Comparison of ENCODE assay signal across 1 cellular context in the genomic region with DNA sequence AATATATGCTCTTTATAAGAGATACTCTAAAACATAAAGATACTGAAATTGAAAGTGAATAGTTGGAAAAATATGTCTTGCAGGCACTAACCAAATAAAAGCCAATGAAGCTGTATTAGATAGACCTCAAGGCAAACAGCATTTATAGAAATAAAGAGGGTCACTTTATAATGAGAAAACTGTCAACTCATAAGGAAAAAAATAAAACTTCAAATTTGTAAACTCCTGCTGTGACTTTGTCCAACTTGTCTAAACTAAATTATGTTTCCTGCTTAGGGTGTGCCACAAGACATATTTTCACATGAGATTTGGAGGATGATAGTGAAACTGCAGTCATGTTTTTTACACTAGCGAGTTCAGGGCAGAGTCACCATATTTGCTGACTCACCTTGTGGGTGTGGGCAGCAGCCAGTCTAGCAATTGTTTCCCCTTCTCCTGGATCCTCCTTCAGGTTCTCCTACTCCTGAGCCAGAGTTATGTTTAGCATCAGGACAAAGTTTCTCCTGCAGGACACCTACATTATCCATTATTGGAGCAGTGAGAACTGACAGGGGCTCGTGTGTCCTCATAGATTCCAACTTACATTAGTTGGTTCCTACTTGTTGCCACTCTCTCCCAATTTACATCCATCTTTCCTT.
A peak's percentile ranks its signal among the peaks of the same experiment; 100 is the strongest.
TF ChIP-seq lines count a peak whose summit lies in the region.

No MANE protein-coding gene starts in this region.

TF ChIP-seq in K562, 482 proteins besides CTCF, POLR2A, EP300 and RAD21 (continued from another document and continues in another):
- TF ChIP-seq, protein P1, sequence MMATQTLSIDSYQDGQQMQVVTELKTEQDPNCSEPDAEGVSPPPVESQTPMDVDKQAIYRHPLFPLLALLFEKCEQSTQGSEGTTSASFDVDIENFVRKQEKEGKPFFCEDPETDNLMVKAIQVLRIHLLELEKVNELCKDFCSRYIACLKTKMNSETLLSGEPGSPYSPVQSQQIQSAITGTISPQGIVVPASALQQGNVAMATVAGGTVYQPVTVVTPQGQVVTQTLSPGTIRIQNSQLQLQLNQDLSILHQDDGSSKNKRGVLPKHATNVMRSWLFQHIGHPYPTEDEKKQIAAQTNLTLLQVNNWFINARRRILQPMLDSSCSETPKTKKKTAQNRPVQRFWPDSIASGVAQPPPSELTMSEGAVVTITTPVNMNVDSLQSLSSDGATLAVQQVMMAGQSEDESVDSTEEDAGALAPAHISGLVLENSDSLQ (IDR thresholded peaks at IDR 0.05): peak; percentile 41; the same call in 1 of the 2 replicates
- TF ChIP-seq PHB2 (IDR thresholded peaks at IDR 0.05; ENCODE audit: low read depth) (no peak), ZFX (CRISPR knock-in tag; IDR thresholded peaks at IDR 0.05) (no peak), GABPA (tag; conservative IDR thresholded peaks at IDR 0.05; ENCODE audit: low read depth) (peak; percentile 50), ZNF561 (CRISPR knock-in tag; conservative IDR thresholded peaks at IDR 0.05) (no peak), CREB1 (IDR thresholded peaks at IDR 0.05) (no peak), CREB1 (CRISPR knock-in tag; IDR thresholded peaks at IDR 0.05) (no peak), NR4A1 (CRISPR knock-in tag; IDR thresholded peaks at IDR 0.05) (no peak), NR4A1 (tag; IDR thresholded peaks at IDR 0.05) (peak; percentile 72), ZNF695 (CRISPR knock-in tag; IDR thresholded peaks at IDR 0.05) (no peak), MED1 (CRISPR knock-in tag; IDR thresholded peaks at IDR 0.05; ENCODE audit: borderline replicate concordance) (no peak), ARHGAP35 (IDR thresholded peaks at IDR 0.05; ENCODE audit: partially characterized antibody) (no peak), E2F3 (CRISPR knock-in tag; IDR thresholded peaks at IDR 0.05) (0 out of 2 replicates have a peak, but pooled peaks have one; percentile 24), ZBTB8A (IDR thresholded peaks at IDR 0.05; ENCODE audit: partially characterized antibody) (no peak), MCM2 (IDR thresholded peaks at IDR 0.05; ENCODE audit: low read depth) (no peak), SMAD1 (IDR thresholded peaks at IDR 0.05; ENCODE audit: low read depth, low read length, partially characterized antibody) (no peak), TFAM (CRISPR knock-in tag; conservative IDR thresholded peaks at IDR 0.05) (no peak), TRIM28 (IDR thresholded peaks at IDR 0.05) (no peak), ATF1 (CRISPR knock-in tag; IDR thresholded peaks at IDR 0.05) (no peak), ATF1 (tag; IDR thresholded peaks at IDR 0.05) (peak; percentile 54), SP1 (CRISPR knock-in tag; IDR thresholded peaks at IDR 0.05) (no peak), XRCC4 (IDR thresholded peaks at IDR 0.05; ENCODE audit: extremely low read depth, insufficient read depth, insufficient read length) (no peak), ELF4 (CRISPR knock-in tag; IDR thresholded peaks at IDR 0.05) (peak; percentile 31; the same call in 1 of the 2 replicates), CTBP1 (IDR thresholded peaks at IDR 0.05; ENCODE audit: borderline replicate concordance) (peak; percentile 72; the same call in 1 of the 2 replicates), MAFG (tag; conservative IDR thresholded peaks at IDR 0.05) (peak; percentile 100), ZNF311 (CRISPR knock-in tag; IDR thresholded peaks at IDR 0.05) (no peak), TAF9B (IDR thresholded peaks at IDR 0.05; ENCODE audit: partially characterized antibody) (peak; percentile 74), GTF2F1 (IDR thresholded peaks at IDR 0.05; ENCODE audit: low read depth, low read length) (no peak; the same call in 1 of the 2 replicates), THRAP3 (IDR thresholded peaks at IDR 0.05; ENCODE audit: borderline replicate concordance) (no peak), SMARCA4 (IDR thresholded peaks at IDR 0.05) (peak; percentile 94), ZZZ3 (IDR thresholded peaks at IDR 0.05) (no peak), SMARCA5 (IDR thresholded peaks at IDR 0.05) (no peak), SIX5 (IDR thresholded peaks at IDR 0.05; ENCODE audit: borderline replicate concordance in 1 of 2, insufficient read depth in 1 of 2, low read depth in 1 of 2, low read length in 2 of 2) (no peak), ZNF232 (CRISPR knock-in tag; IDR thresholded peaks at IDR 0.05) (no peak), XRCC3 (IDR thresholded peaks at IDR 0.05) (no peak), DIDO1 (tag; IDR thresholded peaks at IDR 0.05; ENCODE audit: low read depth) (no peak), NR2C2 (CRISPR knock-in tag; IDR thresholded peaks at IDR 0.05) (no peak), NR2C2 (tag; IDR thresholded peaks at IDR 0.05) (peak; percentile 38; the same call in 1 of the 2 replicates), ZNF175 (CRISPR knock-in tag; IDR thresholded peaks at IDR 0.05; ENCODE audit: low read depth) (peak; percentile 61; the same call in 1 of the 2 replicates)
- TF ChIP-seq, protein P2, sequence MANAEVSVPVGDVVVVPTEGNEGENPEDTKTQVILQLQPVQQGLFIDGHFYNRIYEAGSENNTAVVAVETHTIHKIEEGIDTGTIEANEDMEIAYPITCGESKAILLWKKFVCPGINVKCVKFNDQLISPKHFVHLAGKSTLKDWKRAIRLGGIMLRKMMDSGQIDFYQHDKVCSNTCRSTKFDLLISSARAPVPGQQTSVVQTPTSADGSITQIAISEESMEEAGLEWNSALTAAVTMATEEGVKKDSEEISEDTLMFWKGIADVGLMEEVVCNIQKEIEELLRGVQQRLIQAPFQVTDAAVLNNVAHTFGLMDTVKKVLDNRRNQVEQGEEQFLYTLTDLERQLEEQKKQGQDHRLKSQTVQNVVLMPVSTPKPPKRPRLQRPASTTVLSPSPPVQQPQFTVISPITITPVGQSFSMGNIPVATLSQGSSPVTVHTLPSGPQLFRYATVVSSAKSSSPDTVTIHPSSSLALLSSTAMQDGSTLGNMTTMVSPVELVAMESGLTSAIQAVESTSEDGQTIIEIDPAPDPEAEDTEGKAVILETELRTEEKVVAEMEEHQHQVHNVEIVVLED (CRISPR knock-in tag; IDR thresholded peaks at IDR 0.05): no peak; the same call in 1 of the 2 replicates
- TF ChIP-seq, protein P3, sequence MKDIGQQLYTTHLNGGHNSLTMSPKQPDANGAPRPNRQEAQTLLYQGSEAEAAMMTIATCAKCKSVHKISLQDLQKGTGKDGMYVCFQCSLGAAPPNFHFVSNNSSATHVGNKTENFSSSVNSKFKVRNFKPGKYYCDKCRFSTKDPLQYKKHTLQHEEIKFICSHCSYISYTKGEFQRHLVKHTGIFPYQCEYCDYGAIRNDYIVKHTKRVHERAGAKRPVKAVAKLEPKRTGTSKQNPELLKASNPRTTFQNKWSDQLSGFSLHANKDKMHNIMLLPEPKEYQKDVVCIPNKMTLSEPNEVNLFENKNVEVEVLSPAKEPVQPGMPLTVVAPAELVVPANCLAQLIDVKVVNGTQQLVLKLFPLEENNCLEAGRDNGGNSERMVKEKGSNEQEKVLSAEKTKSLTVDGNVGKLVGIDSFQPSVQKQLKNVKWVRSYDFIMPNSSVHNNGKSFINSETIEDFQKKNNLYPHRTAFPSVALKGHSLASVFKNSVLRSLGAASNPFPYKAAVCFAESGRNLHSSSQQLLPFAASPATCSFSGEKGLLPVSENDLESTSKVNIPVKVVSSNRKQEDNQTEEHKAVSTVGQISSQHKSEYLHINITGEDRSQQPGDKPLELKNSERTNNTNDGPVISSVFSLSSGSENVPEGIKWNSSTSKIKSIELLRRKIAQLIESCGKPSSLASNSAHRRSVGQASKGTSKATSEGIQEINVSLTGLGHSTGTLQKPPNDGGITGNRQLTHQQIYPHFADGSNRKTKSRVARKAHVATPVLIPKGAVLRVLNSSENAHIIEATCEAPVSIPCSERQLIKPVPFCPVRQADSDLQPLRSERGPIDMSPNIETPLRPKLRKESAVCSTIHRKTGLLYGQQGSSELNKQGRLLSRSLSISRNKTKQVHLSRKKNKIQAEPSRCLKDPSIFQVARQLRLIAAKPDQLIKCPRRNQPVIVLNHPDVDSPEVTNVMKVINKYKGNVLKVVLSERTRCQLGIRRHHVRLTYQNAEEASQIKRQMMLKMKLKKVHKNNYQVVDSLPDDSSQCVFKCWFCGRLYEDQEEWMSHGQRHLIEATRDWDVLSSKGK (CRISPR knock-in tag; IDR thresholded peaks at IDR 0.05): no peak
- TF ChIP-seq, protein P4, sequence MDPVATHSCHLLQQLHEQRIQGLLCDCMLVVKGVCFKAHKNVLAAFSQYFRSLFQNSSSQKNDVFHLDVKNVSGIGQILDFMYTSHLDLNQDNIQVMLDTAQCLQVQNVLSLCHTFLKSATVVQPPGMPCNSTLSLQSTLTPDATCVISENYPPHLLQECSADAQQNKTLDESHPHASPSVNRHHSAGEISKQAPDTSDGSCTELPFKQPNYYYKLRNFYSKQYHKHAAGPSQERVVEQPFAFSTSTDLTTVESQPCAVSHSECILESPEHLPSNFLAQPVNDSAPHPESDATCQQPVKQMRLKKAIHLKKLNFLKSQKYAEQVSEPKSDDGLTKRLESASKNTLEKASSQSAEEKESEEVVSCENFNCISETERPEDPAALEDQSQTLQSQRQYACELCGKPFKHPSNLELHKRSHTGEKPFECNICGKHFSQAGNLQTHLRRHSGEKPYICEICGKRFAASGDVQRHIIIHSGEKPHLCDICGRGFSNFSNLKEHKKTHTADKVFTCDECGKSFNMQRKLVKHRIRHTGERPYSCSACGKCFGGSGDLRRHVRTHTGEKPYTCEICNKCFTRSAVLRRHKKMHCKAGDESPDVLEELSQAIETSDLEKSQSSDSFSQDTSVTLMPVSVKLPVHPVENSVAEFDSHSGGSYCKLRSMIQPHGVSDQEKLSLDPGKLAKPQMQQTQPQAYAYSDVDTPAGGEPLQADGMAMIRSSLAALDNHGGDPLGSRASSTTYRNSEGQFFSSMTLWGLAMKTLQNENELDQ (CRISPR knock-in tag; IDR thresholded peaks at IDR 0.05; ENCODE audit: borderline replicate concordance): no peak
- TF ChIP-seq, protein P5, sequence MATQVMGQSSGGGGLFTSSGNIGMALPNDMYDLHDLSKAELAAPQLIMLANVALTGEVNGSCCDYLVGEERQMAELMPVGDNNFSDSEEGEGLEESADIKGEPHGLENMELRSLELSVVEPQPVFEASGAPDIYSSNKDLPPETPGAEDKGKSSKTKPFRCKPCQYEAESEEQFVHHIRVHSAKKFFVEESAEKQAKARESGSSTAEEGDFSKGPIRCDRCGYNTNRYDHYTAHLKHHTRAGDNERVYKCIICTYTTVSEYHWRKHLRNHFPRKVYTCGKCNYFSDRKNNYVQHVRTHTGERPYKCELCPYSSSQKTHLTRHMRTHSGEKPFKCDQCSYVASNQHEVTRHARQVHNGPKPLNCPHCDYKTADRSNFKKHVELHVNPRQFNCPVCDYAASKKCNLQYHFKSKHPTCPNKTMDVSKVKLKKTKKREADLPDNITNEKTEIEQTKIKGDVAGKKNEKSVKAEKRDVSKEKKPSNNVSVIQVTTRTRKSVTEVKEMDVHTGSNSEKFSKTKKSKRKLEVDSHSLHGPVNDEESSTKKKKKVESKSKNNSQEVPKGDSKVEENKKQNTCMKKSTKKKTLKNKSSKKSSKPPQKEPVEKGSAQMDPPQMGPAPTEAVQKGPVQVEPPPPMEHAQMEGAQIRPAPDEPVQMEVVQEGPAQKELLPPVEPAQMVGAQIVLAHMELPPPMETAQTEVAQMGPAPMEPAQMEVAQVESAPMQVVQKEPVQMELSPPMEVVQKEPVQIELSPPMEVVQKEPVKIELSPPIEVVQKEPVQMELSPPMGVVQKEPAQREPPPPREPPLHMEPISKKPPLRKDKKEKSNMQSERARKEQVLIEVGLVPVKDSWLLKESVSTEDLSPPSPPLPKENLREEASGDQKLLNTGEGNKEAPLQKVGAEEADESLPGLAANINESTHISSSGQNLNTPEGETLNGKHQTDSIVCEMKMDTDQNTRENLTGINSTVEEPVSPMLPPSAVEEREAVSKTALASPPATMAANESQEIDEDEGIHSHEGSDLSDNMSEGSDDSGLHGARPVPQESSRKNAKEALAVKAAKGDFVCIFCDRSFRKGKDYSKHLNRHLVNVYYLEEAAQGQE (CRISPR knock-in tag; IDR thresholded peaks at IDR 0.05; ENCODE audit: low read depth): no peak
- TF ChIP-seq, protein P6, sequence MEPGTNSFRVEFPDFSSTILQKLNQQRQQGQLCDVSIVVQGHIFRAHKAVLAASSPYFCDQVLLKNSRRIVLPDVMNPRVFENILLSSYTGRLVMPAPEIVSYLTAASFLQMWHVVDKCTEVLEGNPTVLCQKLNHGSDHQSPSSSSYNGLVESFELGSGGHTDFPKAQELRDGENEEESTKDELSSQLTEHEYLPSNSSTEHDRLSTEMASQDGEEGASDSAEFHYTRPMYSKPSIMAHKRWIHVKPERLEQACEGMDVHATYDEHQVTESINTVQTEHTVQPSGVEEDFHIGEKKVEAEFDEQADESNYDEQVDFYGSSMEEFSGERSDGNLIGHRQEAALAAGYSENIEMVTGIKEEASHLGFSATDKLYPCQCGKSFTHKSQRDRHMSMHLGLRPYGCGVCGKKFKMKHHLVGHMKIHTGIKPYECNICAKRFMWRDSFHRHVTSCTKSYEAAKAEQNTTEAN (CRISPR knock-in tag; IDR thresholded peaks at IDR 0.05): no peak
- TF ChIP-seq, protein P7, sequence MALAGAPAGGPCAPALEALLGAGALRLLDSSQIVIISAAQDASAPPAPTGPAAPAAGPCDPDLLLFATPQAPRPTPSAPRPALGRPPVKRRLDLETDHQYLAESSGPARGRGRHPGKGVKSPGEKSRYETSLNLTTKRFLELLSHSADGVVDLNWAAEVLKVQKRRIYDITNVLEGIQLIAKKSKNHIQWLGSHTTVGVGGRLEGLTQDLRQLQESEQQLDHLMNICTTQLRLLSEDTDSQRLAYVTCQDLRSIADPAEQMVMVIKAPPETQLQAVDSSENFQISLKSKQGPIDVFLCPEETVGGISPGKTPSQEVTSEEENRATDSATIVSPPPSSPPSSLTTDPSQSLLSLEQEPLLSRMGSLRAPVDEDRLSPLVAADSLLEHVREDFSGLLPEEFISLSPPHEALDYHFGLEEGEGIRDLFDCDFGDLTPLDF (CRISPR knock-in tag; IDR thresholded peaks at IDR 0.05): no peak
- TF ChIP-seq, protein P8, sequence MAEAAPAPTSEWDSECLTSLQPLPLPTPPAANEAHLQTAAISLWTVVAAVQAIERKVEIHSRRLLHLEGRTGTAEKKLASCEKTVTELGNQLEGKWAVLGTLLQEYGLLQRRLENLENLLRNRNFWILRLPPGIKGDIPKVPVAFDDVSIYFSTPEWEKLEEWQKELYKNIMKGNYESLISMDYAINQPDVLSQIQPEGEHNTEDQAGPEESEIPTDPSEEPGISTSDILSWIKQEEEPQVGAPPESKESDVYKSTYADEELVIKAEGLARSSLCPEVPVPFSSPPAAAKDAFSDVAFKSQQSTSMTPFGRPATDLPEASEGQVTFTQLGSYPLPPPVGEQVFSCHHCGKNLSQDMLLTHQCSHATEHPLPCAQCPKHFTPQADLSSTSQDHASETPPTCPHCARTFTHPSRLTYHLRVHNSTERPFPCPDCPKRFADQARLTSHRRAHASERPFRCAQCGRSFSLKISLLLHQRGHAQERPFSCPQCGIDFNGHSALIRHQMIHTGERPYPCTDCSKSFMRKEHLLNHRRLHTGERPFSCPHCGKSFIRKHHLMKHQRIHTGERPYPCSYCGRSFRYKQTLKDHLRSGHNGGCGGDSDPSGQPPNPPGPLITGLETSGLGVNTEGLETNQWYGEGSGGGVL (CRISPR knock-in tag; IDR thresholded peaks at IDR 0.05): no peak
- TF ChIP-seq, protein P9, sequence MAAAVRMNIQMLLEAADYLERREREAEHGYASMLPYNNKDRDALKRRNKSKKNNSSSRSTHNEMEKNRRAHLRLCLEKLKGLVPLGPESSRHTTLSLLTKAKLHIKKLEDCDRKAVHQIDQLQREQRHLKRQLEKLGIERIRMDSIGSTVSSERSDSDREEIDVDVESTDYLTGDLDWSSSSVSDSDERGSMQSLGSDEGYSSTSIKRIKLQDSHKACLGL (CRISPR knock-in tag; IDR thresholded peaks at IDR 0.05; ENCODE audit: borderline replicate concordance, poor library complexity, severe bottlenecking): no peak
